13 cellular contexts compared by ENCODE assay signal in genomic region chr17:35062284-35062683, GRCh38. TPM values are rescaled to one million over a fixed set of nuclear protein-coding genes. Genes with fewer than 3 reads are reported as not detected.
A peak's percentile ranks its signal among the peaks of the same experiment; 100 is the strongest.
DNase-seq lines count a peak whose midpoint lies in the region; ATAC-seq and TF ChIP-seq lines count a peak whose summit lies in the region.
"Had no signal": no experiment of that assay in that cellular context is flagged by ENCODE, and none has a peak within 500 bp of the region (broad histone marks: within the 10 kb centered on the region; RNA-seq: fewer than 3 reads in every experiment).

No MANE protein-coding gene starts in this region.

- peaks cover 53% of the 10 kb centered on the region for H3K4me1 ChIP-seq in CD4-positive, alpha-beta memory T cell (ENCODE audit: insufficient read depth, low read length)

- peaks cover 43 to 76% (median 58%) of the 10 kb centered on the region in 4 donors for H3K4me1 Mint-ChIP-seq in CD4-positive, alpha-beta memory T cell
- H3K4me1 Mint-ChIP-seq in IgD-negative memory B cell (peaks cover 13 to 21% (median 15%) of the 10 kb centered on the region in 3 donors), brain (peaks cover 26% of the 10 kb centered on the region)
- H3K4me1 Mint-ChIP-seq in naive thymus-derived CD8-positive, alpha-beta T cell = peaks cover 20 to 61% (median 55%) of the 10 kb centered on the region in 4 donors

- H3K9me3 ChIP-seq in CD4-positive, alpha-beta memory T cell (ENCODE audit: control insufficient read depth in 1 of 2, low read length in 2 of 2) = no peaks in the 10 kb centered on the region
- H3K9me3 ChIP-seq: mucosa of descending colon, right atrium auricular region had no signal

- H3K27me3 Mint-ChIP-seq in CD4-positive, alpha-beta memory T cell = no peaks in the 10 kb centered on the region
- no peaks in the 10 kb centered on the region for H3K27me3 Mint-ChIP-seq in IgD-negative memory B cell
- H3K27me3 Mint-ChIP-seq in brain = no peaks in the 10 kb centered on the region
- H3K27me3 Mint-ChIP-seq in naive thymus-derived CD8-positive, alpha-beta T cell = no peaks in the 10 kb centered on the region

- POLR2A ChIA-PET in CD4-positive, alpha-beta memory T cell (lab: Charles Lee; ENCODE audit: partially characterized antibody) = interaction anchor here (1.2 to 7.4 kb wide), 13 partner anchors 12 to 101 kb away, joined by 3 to 179 read pairs (median 9); partner anchors contain the start of genes CCT6B and ZNF830
- POLR2A ChIA-PET in naive thymus-derived CD8-positive, alpha-beta T cell (lab: Charles Lee) = interaction anchor here (1.8 to 4.4 kb wide), 9 partner anchors 8 to 63 kb away, joined by 5 to 41 read pairs (median 18); no protein-coding TSS in a partner anchor

- CTCF ChIA-PET in CD4-positive, alpha-beta memory T cell (lab: Charles Lee; ENCODE audit: partially characterized antibody) = interaction anchor here (1.1 to 4.5 kb wide), 11 partner anchors 12 to 80 kb away, joined by 4 to 115 read pairs (median 25); no protein-coding TSS in a partner anchor

- H3K27ac Mint-ChIP-seq in CD4-positive, alpha-beta memory T cell = peak overlapping the region; percentile 77 to 96 (median 94)
- H3K27ac Mint-ChIP-seq in IgD-negative memory B cell (peak overlapping the region in 2 of 3 donors; percentile 46 to 89), brain (peak overlapping the region in 3 of 5 experiments; percentile 2 to 96 (median 61))
- peak overlapping the region; percentile 46 to 98 (median 94) for H3K27ac Mint-ChIP-seq in naive thymus-derived CD8-positive, alpha-beta T cell

- H3K4me3 Mint-ChIP-seq in CD4-positive, alpha-beta memory T cell = peak overlapping the region; percentile 47 to 88 (median 78)
- peak overlapping the region in 3 of 4 donors; percentile 3 to 80 (median 58) for H3K4me3 Mint-ChIP-seq in IgD-negative memory B cell
- H3K4me3 Mint-ChIP-seq in brain = peak overlapping the region in 1 of 5 experiments; percentile 9
- peak overlapping the region; percentile 59 to 86 (median 77) for H3K4me3 Mint-ChIP-seq in naive thymus-derived CD8-positive, alpha-beta T cell

- H3K36me3 ChIP-seq in CD4-positive, alpha-beta memory T cell (ENCODE audit: insufficient read depth, low read length) = no peaks in the 10 kb centered on the region
- H3K36me3 ChIP-seq: right atrium auricular region had no signal

- peaks cover 29 to 31% of the 10 kb centered on the region in 2 donors for H3K36me3 Mint-ChIP-seq in CD4-positive, alpha-beta memory T cell
- peaks cover 4% of the 10 kb centered on the region for H3K36me3 Mint-ChIP-seq in IgD-negative memory B cell
- H3K36me3 Mint-ChIP-seq in brain = peaks cover 11% of the 10 kb centered on the region
- H3K36me3 Mint-ChIP-seq in naive thymus-derived CD8-positive, alpha-beta T cell = peaks cover 9 to 31% (median 30%) of the 10 kb centered on the region in 3 donors

- no peaks in the 10 kb centered on the region for H3K27me3 ChIP-seq in CD4-positive, alpha-beta memory T cell (ENCODE audit: insufficient read depth, low read length)
- H3K27me3 ChIP-seq: right atrium auricular region had no signal

- no peak for ATAC-seq in naive thymus-derived CD8-positive, alpha-beta T cell
- ATAC-seq in Right ventricle myocardium superior (ENCODE audit: poor library complexity) (no peak), HG02571 (IDR thresholded peaks at IDR 0.05; ENCODE audit: unreplicated experiment) (no peak), HG02798 (IDR thresholded peaks at IDR 0.05; ENCODE audit: poor library complexity, unreplicated experiment) (no peak)
- ATAC-seq: mucosa of descending colon had no signal

- DNase-seq in CD4-positive, alpha-beta memory T cell = no peak
- no peak for DNase-seq in naive thymus-derived CD8-positive, alpha-beta T cell
- no peak for DNase-seq in Right ventricle myocardium superior
- no peak for DNase-seq in stimulated activated CD4-positive, alpha-beta T cell treated with anti-CD3 and anti-CD28 coated beads, Interleukin-4, amount 100 ng/mL, for 24 hours
- DNase-seq: mucosa of descending colon, NCI-H226 had no signal

- H3K9me3 Mint-ChIP-seq in CD4-positive, alpha-beta memory T cell = no peaks in the 10 kb centered on the region
- H3K9me3 Mint-ChIP-seq in IgD-negative memory B cell = no peaks in the 10 kb centered on the region
- no peaks in the 10 kb centered on the region for H3K9me3 Mint-ChIP-seq in brain
- no peaks in the 10 kb centered on the region for H3K9me3 Mint-ChIP-seq in naive thymus-derived CD8-positive, alpha-beta T cell

- no peak for TF ChIP-seq CTCF in brain (conservative IDR thresholded peaks at IDR 0.05)

- no peak overlapping the region for H3K27ac ChIP-seq in CD4-positive, alpha-beta memory T cell (ENCODE audit: low read depth, low read length)

- intact Hi-C loops in CD4-positive, alpha-beta memory T cell (cut with micrococcal nuclease) = loop anchor here (2.0 kb wide), 1 partner anchor 15 kb away; no protein-coding TSS in a partner anchor
- intact Hi-C loops in Right ventricle myocardium superior (cut with DNase I) = no loop called here

- no peak overlapping the region for H3K4me3 ChIP-seq in CD4-positive, alpha-beta memory T cell (ENCODE audit: low read length in 2 of 2)
- H3K4me3 ChIP-seq: mucosa of descending colon had no signal

RNA-seq across cellular contexts. Expression of gene RFFL, which starts 1.2 kb away (rescaled TPM):
- total RNA-seq in CD4-positive, alpha-beta memory T cell = 10 to 100 TPM; 72.1 to 82.3 TPM
- 10 to 100 TPM; 48.3 to 51.0 TPM for polyA plus RNA-seq in CD4-positive, alpha-beta memory T cell
- polyA plus RNA-seq in IgD-negative memory B cell (28.9 TPM), brain (ENCODE audit: insufficient read depth, low read depth, low replicate concordance) (25.3 TPM)
- total RNA-seq in naive thymus-derived CD8-positive, alpha-beta T cell = 10 to 100 TPM; 69.1 to 70.1 TPM
- polyA plus RNA-seq in naive thymus-derived CD8-positive, alpha-beta T cell = 10 to 100 TPM; 30.8 to 39.7 (median 31.9) TPM
- 10.5 TPM for total RNA-seq in Right ventricle myocardium superior

RNA-seq across cellular contexts. Expression of gene RAD51D, which starts 57.4 kb away (rescaled TPM):
- total RNA-seq in CD4-positive, alpha-beta memory T cell = 10 to 100 TPM; 21.5 to 29.2 TPM
- 10 to 100 TPM in 1 of 2 donors, 1 to 10 TPM in 1; 6.1 to 12.0 TPM for polyA plus RNA-seq in CD4-positive, alpha-beta memory T cell
- polyA plus RNA-seq in IgD-negative memory B cell (14.3 TPM), brain (ENCODE audit: insufficient read depth, low read depth, low replicate concordance) (16.2 TPM)
- 10 to 100 TPM; 23.5 to 28.7 TPM for total RNA-seq in naive thymus-derived CD8-positive, alpha-beta T cell
- 10 to 100 TPM in 1 of 3 donors, 1 to 10 TPM in 2; 6.5 to 13.6 (median 8.4) TPM for polyA plus RNA-seq in naive thymus-derived CD8-positive, alpha-beta T cell
- 4.4 TPM for total RNA-seq in Right ventricle myocardium superior

RNA-seq across cellular contexts. Expression of gene FNDC8, which starts 59.1 kb away (rescaled TPM):
- not detected for total RNA-seq in CD4-positive, alpha-beta memory T cell
- polyA plus RNA-seq in CD4-positive, alpha-beta memory T cell = not detected
- not detected for polyA plus RNA-seq in IgD-negative memory B cell
- polyA plus RNA-seq in brain (ENCODE audit: insufficient read depth, low read depth, low replicate concordance) = not detected
- not detected for total RNA-seq in naive thymus-derived CD8-positive, alpha-beta T cell
- polyA plus RNA-seq in naive thymus-derived CD8-positive, alpha-beta T cell = not detected
- not detected for total RNA-seq in Right ventricle myocardium superior
- total RNA-seq: epithelial cell of proximal tubule; mucosa of descending colon; right atrium auricular region; T-helper 2 cell treated with Interferon-gamma antibody and Interleukin-4, amounts not matched to agents 100 ng/mL and 5 ng/mL, for 36 hours had no signal
